In the genomic region with DNA sequence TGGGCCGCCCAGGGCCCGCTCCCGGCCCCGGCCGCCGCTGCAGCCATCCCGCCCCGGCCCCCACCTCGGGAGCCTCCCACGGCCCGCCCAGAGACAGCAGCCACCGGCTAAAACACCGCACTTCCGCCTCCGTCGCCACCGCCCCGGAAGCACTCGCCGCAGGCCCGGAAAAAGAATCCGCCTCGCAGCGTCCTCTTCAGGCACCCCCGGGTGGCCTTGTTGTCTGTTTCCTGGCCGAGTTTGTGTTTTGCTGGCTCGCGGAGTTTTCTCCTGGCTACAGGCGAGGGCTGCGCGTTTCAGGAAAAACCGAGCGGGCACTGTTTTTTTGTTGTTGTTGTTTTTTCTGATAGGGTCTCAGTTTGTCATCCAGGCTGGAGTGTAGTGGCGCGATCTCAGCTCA, we compare ENCODE assay signal across 8 cellular contexts. TPM values are rescaled to one million over a fixed set of nuclear protein-coding genes. Genes with fewer than 3 reads are reported as not detected.
DNase-seq lines count a peak whose midpoint lies in the region; ATAC-seq and TF ChIP-seq lines count a peak whose summit lies in the region.
"Not testable (repeated sequence)": the region's sequence is repeated elsewhere in the genome, so short reads cannot be mapped to it uniquely, and the experiment has no call there.

A gene (minus strand): TSS at position 125 of the 400 bp plus-strand sequence. CDS start 78 bp downstream, at position 47.

- in situ Hi-C loops in ACHN (cut with HindIII; ENCODE audit: low pct_ligation_motif_present, low pct_unique_long_range_greater_than_20kb, low sequenced_read_pairs), result not testable (repeated sequence)

- not testable (repeated sequence) for H3K27me3 Mint-ChIP-seq in WTC11 (ENCODE audit: low read depth)

- H3K36me3 ChIP-seq in breast epithelium, result not testable (repeated sequence)
- H3K36me3 ChIP-seq in spleen, result peaks cover 0 to 22% (median 7%) of the 10 kb centered on the region in 6 donors

- not testable (repeated sequence) for H3K27me3 ChIP-seq in breast epithelium; spleen (replicated peaks in 1 of 7)

- not testable (repeated sequence) for H3K4me1 ChIP-seq in breast epithelium
- peaks cover 0 to 11% (median 5%) of the 10 kb centered on the region in 6 donors for H3K4me1 ChIP-seq in spleen

- CTCF ChIA-PET in WTC11 (lab: Charles Lee), result not testable (repeated sequence)

- ATAC-seq in GM18907 (IDR thresholded peaks at IDR 0.05; ENCODE audit: unreplicated experiment), result peak; percentile 98
- peak; percentile 95 for ATAC-seq in HG03135 (IDR thresholded peaks at IDR 0.05; ENCODE audit: unreplicated experiment)
- peak; percentile 85 for ATAC-seq in WTC11

- intact Hi-C loops in breast epithelium (cut with DNase I; ENCODE audit: low total_unique reads); spleen (cut with DNase I; ENCODE audit: low total_unique reads): not testable (repeated sequence)

- TF ChIP-seq CTCF in WTC11 (IDR thresholded peaks at IDR 0.05); breast epithelium (IDR thresholded peaks at IDR 0.05): not testable (repeated sequence)
- peak in 3 of 11 experiments; percentile 23 to 33 (median 25) for TF ChIP-seq CTCF in spleen (IDR thresholded peaks at IDR 0.05 in 8 of 11, conservative IDR thresholded peaks at IDR 0.05 in 3 of 11)

- not testable (repeated sequence) for H3K36me3 Mint-ChIP-seq in WTC11

- DNase-seq in ACHN (peak; percentile 86), NCI-H2227 treated with DMSO at 0.1 percent for 48 hours (lab: John Stamatoyannopoulos, UW) (peak; percentile 14), WTC11 (ENCODE audit: low spot score) (peak; percentile 89), breast epithelium (ENCODE audit: low spot score in 2 of 2) (peak; percentile 35 to 84), islet precursor cell (peak; percentile 85), spleen (peak; percentile 95)

- H3K27ac Mint-ChIP-seq in WTC11, result peak within 1 kb of the TSS; percentile 97

- POLR2A ChIA-PET in WTC11 (lab: Charles Lee), result not testable (repeated sequence)

- WGBS in spleen, 5 donors, result 2 to 9% (median 3%) methylated on average over 10 to 27 of the region's 35 CpGs

- H3K4me1 Mint-ChIP-seq in WTC11, result not testable (repeated sequence)

- H3K27ac ChIP-seq in breast epithelium (peak within 1 kb of the TSS; percentile 56 to 78), spleen (peak within 1 kb of the TSS; percentile 14 to 86 (median 82))

- not testable (repeated sequence) for TF ChIP-seq POLR2A in breast epithelium (IDR thresholded peaks at IDR 0.05); spleen (IDR thresholded peaks at IDR 0.05)

- peak within 1 kb of the TSS; percentile 85 for H3K4me3 Mint-ChIP-seq in WTC11

- H3K4me3 ChIP-seq in breast epithelium (peak within 1 kb of the TSS; percentile 51 to 73 (median 66)), spleen (peak within 1 kb of the TSS; percentile 14 to 71 (median 50))

- H3K9me3 ChIP-seq in breast epithelium, spleen: not testable (repeated sequence)

- H3K9me3 Mint-ChIP-seq in WTC11, result not testable (repeated sequence)

TF ChIP-seq in WTC11, 78 proteins besides CTCF, POLR2A, EP300 and RAD21:
- 0 out of 2 replicates have a peak, but pooled peaks have one; percentile 55 for TF ChIP-seq NR2C2 (CRISPR knock-in tag; IDR thresholded peaks at IDR 0.05)
- peak; percentile 67 for TF ChIP-seq ZNF423 (CRISPR knock-in tag; IDR thresholded peaks at IDR 0.05)

RNA-seq across cellular contexts. Expression of the gene that starts here (rescaled TPM):
- total RNA-seq in WTC11 (2021) (31.9 to 44.9 TPM (median 39.9 TPM) in 3 replicates), breast epithelium (10 to 100 TPM; 36.3 to 78.2 (median 69.8) TPM), spleen (100 to 1,000 TPM in 2 of 7 donors, 10 to 100 TPM in 5; 61.0 to 103 (median 78.0) TPM)
- 10 to 100 TPM; 26.7 to 59.9 (median 55.8) TPM for polyA plus RNA-seq in spleen

Comparison
In these comparisons a context has a peak if more than half of its experiments do, and no peak if none do; other contexts are left out.
1. Peak in every context shown above with its lines: DNase-seq, ATAC-seq, H3K4me3 ChIP-seq and H3K27ac ChIP-seq.
2. DNase-seq: peak in every context shown above with its lines; median percentile 95 in spleen; 89 in WTC11; 86 in ACHN; 85 in islet precursor cell; 60 in breast epithelium; 14 in NCI-H2227 treated with DMSO at 0.1 percent for 48 hours.